In the genomic region with DNA sequence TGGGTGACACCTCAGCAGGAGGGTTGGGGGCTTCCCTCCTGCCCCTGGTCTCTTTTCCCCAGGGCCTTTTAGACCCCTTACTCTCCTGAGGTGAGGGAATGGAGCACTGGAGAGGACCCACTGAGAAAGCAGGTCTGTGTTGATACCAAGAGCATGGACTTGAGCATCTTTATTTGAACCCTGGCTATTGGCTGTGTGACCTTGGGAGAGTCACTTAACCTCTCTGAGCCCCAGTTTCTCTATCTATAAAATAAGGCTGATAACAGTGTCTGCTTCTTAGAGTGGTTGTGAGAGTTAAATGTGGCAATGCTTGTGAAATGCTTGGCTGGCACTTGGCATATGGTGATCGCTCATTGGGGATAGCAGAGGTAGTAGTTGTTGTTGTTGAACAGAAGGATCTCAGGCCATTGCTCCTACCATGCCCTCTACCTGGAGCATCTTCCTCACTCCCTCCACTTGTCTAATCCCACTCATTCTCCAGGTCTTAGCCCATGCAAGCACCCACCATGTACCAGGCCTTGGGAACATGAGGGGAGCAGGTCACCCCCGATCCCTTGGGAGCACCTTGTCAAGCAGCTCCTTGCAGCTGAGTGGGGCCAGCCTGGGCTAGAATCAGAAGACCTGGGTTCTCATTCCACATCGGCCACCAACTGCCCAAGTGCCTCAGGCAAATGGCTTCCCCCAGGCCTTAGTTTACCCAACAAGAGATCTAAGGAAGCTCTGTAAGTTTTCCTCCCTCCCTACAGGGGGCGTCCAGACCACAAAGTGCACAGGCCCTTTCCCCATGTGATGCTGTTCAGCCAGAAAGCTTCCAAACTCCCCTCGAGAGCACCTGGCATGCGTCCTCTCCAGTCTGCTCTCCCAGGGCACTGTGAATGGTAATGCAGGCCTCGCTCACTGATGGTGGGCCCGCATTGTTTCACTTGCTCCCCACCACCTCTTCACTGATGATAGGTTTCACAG, we compare ENCODE assay signal across 1 cellular context.
TF ChIP-seq lines count a peak whose summit lies in the region.

No MANE protein-coding gene starts in this region.

TF ChIP-seq in GM23338, 12 proteins besides CTCF, POLR2A, EP300 and RAD21 (continued from another document):
- TF ChIP-seq, protein P1, sequence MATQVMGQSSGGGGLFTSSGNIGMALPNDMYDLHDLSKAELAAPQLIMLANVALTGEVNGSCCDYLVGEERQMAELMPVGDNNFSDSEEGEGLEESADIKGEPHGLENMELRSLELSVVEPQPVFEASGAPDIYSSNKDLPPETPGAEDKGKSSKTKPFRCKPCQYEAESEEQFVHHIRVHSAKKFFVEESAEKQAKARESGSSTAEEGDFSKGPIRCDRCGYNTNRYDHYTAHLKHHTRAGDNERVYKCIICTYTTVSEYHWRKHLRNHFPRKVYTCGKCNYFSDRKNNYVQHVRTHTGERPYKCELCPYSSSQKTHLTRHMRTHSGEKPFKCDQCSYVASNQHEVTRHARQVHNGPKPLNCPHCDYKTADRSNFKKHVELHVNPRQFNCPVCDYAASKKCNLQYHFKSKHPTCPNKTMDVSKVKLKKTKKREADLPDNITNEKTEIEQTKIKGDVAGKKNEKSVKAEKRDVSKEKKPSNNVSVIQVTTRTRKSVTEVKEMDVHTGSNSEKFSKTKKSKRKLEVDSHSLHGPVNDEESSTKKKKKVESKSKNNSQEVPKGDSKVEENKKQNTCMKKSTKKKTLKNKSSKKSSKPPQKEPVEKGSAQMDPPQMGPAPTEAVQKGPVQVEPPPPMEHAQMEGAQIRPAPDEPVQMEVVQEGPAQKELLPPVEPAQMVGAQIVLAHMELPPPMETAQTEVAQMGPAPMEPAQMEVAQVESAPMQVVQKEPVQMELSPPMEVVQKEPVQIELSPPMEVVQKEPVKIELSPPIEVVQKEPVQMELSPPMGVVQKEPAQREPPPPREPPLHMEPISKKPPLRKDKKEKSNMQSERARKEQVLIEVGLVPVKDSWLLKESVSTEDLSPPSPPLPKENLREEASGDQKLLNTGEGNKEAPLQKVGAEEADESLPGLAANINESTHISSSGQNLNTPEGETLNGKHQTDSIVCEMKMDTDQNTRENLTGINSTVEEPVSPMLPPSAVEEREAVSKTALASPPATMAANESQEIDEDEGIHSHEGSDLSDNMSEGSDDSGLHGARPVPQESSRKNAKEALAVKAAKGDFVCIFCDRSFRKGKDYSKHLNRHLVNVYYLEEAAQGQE (IDR thresholded peaks at IDR 0.05; ENCODE audit: unreplicated experiment): no peak
- TF ChIP-seq JUNB (IDR thresholded peaks at IDR 0.05; ENCODE audit: unreplicated experiment): no peak
- TF ChIP-seq NANOG (IDR thresholded peaks at IDR 0.05; ENCODE audit: borderline replicate concordance): no peak
- no peak for TF ChIP-seq POLR2AphosphoS5 (IDR thresholded peaks at IDR 0.05; ENCODE audit: low read depth)
